Comparison of ENCODE assay signal across 10 cellular contexts in the genomic region with DNA sequence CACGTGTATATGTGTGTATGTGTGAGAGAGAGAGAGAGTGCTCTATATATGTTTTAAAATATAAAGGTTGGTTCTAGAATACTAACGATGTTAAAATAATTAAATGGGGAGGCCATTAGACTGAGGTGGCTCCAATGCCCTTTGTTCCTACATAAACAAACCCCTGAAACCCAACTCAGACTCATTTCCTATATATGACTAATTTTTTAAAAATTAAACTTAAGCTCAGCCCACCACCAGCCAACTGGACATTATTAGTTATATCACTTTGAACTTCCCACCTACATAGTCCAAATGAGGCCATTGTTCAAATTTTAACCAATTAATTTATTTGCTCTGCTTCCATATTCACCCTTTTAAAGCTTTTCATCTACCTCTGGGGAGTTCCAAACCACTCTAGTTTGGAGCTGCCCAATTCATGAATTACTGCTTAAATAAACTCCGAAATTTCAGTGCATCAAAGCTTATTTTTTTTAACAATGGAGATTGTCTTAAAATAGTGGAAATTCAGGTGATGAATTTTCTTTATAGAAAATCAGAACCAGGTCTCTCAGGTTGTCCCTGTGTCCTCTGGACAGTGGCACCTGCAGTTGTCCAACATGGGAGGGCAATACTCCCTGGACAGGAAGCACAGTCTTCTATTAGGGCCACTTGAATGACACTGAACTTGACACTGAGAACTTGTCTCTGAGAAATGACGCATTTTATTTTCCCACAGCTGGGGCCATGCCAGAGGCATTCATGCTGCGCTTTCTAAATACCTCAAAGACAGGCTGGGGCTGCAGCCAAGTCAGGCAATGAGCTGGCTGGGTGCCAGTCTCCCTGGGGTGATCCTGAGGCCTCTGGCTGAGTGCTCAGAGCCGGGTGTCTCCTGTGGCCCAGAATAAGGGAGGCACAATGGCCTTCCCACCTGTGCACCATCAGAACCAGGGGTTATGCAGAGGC.
DNase-seq lines count a peak whose midpoint lies in the region; ATAC-seq and TF ChIP-seq lines count a peak whose summit lies in the region.
"Had no signal": no experiment of that assay in that cellular context is flagged by ENCODE, and none has a peak within 500 bp of the region (broad histone marks: within the 10 kb centered on the region; RNA-seq: fewer than 3 reads in every experiment).

No MANE protein-coding gene starts in this region.

- H3K9me3 ChIP-seq in A673 (ENCODE audit: low read depth, low read length, poor library complexity, severe bottlenecking) (no peaks in the 10 kb centered on the region), MG63 (no peaks in the 10 kb centered on the region), OCI-LY7 (ENCODE audit: low read length) (no peaks in the 10 kb centered on the region)

- H3K36me3 ChIP-seq in A673 (ENCODE audit: insufficient read depth, low read length, poor library complexity, severe bottlenecking) (no peaks in the 10 kb centered on the region), MG63 (no peaks in the 10 kb centered on the region), kidney epithelial cell (ENCODE audit: control insufficient read depth, insufficient read depth, low read length) (no peaks in the 10 kb centered on the region), OCI-LY7 (ENCODE audit: insufficient read depth, low read length) (no peaks in the 10 kb centered on the region)

- CTCF ChIA-PET in A673 (lab: Charles Lee), result no interaction called here
- CTCF ChIA-PET in OCI-LY7 (lab: Charles Lee; ENCODE audit: unreplicated experiment), result no interaction called here

- intact Hi-C loops in A673 (cut with micrococcal nuclease; ENCODE audit: unreplicated experiment), result no loop called here
- intact Hi-C loops in OCI-LY7 (cut with micrococcal nuclease; ENCODE audit: unreplicated experiment), result no loop called here

- H3K27ac ChIP-seq in A673 (ENCODE audit: low read depth, low read length, poor library complexity, severe bottlenecking) (no peak overlapping the region), OCI-LY7 (ENCODE audit: low read depth, low read length, poor library complexity, severe bottlenecking) (no peak overlapping the region)

- H3K27me3 ChIP-seq in A673 (replicated peaks; ENCODE audit: insufficient read depth, low read depth, low read length, poor library complexity), result no peaks in the 10 kb centered on the region
- H3K27me3 ChIP-seq in MG63, result no peaks in the 10 kb centered on the region
- H3K27me3 ChIP-seq in kidney epithelial cell (ENCODE audit: control insufficient read depth, insufficient read depth, low read length), result no peaks in the 10 kb centered on the region

- ATAC-seq in GM19351 (IDR thresholded peaks at IDR 0.05; ENCODE audit: unreplicated experiment), result no peak
- ATAC-seq in GM18517 (IDR thresholded peaks at IDR 0.05; ENCODE audit: unreplicated experiment), result no peak

- H3K79me2 ChIP-seq in OCI-LY7 (ENCODE audit: insufficient read depth, low read depth, low read length), result no peaks in the 10 kb centered on the region

- no peaks in the 10 kb centered on the region for H4K20me1 ChIP-seq in OCI-LY7 (ENCODE audit: insufficient read depth, low read length)

- H3K4me3 ChIP-seq in A673 (ENCODE audit: low read depth, low read length, poor library complexity, severe bottlenecking) (no peak overlapping the region), MG63 (no peak overlapping the region), kidney epithelial cell (ENCODE audit: low read depth, low read length) (no peak overlapping the region), OCI-LY7 (ENCODE audit: low read depth, low read length, poor library complexity, severe bottlenecking) (no peak overlapping the region)

- POLR2A ChIA-PET in A673 (lab: Charles Lee; ENCODE audit: low non-redundant PET), result no interaction called here
- POLR2A ChIA-PET in OCI-LY7 (lab: Charles Lee), result no interaction called here

- DNase-seq in A673 (ENCODE audit: low spot score) (peak; percentile 68), MG63 (peak; percentile 92), astrocyte of the hippocampus (ENCODE audit: low read depth, low spot score) (peak; percentile 98), kidney epithelial cell (ENCODE audit: low read depth) (peak; percentile 97), OCI-LY7 (ENCODE audit: low spot score) (no peak)
- DNase-seq in activated naive CD4-positive, alpha-beta T cell (lab: John Stamatoyannopoulos, UW), result no peak
- DNase-seq: CD4-positive, CD25-positive, alpha-beta regulatory T cell; stimulated activated CD4-positive, alpha-beta T cell treated with anti-CD3 and anti-CD28 coated beads, Interleukin-4, amount 100 ng/mL, for 4 hours had no signal

- H3K4me1 ChIP-seq in A673 (ENCODE audit: insufficient read depth, low read length, poor library complexity, severe bottlenecking) (no peaks in the 10 kb centered on the region), OCI-LY7 (ENCODE audit: insufficient read depth, low read length, poor library complexity, severe bottlenecking) (no peaks in the 10 kb centered on the region)

- BruUV-seq in A673 (replicated peaks; lab: Mats Ljungman, UMichigan), result no TSS peak
- no TSS peak for BruUV-seq in OCI-LY7 (replicated peaks; lab: Mats Ljungman, UMichigan)

- no peak overlapping the region for H3K4me2 ChIP-seq in OCI-LY7 (ENCODE audit: low read length)

- H3K9me2 ChIP-seq in OCI-LY7 (ENCODE audit: insufficient read depth, low read length), result no peaks in the 10 kb centered on the region

- TF ChIP-seq CTCF in A673 (conservative IDR thresholded peaks at IDR 0.05; ENCODE audit: low read depth, low read length) (no peak), kidney epithelial cell (IDR thresholded peaks at IDR 0.05; ENCODE audit: insufficient read depth, low read length, poor library complexity, severe bottlenecking) (no peak), OCI-LY7 (conservative IDR thresholded peaks at IDR 0.05; ENCODE audit: low read length) (no peak)

- no peak overlapping the region for H2AFZ ChIP-seq in OCI-LY7 (ENCODE audit: low read length)

Comparison
In these comparisons a context has a peak if more than half of its experiments do, and no peak if none do; other contexts are left out.
1. DNase-seq: peak in A673 (single experiment), MG63 (single experiment), astrocyte of the hippocampus (single experiment) and kidney epithelial cell (single experiment); none in activated naive CD4-positive, alpha-beta T cell (0 of 4) and OCI-LY7 (single experiment).